ENCODE assay signal across 1 cellular context in the genomic region with DNA sequence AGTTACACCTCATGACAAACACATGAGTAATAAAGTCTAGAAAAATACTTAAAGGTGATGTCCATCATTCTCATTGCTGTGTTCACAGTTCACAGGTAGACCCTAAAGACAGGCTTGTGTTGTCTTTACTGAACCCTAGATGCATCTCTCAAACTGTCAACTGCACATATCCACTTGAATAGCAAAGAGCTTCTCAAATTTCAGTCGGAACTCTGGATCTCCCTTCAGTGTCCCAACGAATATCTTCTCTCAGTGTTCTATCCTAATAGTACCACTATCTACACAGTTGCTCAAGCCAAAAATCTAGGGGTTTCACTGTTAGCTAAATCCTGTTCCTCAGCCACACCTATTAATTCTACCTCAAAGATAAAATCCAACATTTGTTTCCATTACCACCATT.
TF ChIP-seq lines count a peak whose summit lies in the region.

No MANE protein-coding gene starts in this region.

TF ChIP-seq in GM23338, 12 proteins besides CTCF, POLR2A, EP300 and RAD21 (continued from another document):
- TF ChIP-seq, protein P1, sequence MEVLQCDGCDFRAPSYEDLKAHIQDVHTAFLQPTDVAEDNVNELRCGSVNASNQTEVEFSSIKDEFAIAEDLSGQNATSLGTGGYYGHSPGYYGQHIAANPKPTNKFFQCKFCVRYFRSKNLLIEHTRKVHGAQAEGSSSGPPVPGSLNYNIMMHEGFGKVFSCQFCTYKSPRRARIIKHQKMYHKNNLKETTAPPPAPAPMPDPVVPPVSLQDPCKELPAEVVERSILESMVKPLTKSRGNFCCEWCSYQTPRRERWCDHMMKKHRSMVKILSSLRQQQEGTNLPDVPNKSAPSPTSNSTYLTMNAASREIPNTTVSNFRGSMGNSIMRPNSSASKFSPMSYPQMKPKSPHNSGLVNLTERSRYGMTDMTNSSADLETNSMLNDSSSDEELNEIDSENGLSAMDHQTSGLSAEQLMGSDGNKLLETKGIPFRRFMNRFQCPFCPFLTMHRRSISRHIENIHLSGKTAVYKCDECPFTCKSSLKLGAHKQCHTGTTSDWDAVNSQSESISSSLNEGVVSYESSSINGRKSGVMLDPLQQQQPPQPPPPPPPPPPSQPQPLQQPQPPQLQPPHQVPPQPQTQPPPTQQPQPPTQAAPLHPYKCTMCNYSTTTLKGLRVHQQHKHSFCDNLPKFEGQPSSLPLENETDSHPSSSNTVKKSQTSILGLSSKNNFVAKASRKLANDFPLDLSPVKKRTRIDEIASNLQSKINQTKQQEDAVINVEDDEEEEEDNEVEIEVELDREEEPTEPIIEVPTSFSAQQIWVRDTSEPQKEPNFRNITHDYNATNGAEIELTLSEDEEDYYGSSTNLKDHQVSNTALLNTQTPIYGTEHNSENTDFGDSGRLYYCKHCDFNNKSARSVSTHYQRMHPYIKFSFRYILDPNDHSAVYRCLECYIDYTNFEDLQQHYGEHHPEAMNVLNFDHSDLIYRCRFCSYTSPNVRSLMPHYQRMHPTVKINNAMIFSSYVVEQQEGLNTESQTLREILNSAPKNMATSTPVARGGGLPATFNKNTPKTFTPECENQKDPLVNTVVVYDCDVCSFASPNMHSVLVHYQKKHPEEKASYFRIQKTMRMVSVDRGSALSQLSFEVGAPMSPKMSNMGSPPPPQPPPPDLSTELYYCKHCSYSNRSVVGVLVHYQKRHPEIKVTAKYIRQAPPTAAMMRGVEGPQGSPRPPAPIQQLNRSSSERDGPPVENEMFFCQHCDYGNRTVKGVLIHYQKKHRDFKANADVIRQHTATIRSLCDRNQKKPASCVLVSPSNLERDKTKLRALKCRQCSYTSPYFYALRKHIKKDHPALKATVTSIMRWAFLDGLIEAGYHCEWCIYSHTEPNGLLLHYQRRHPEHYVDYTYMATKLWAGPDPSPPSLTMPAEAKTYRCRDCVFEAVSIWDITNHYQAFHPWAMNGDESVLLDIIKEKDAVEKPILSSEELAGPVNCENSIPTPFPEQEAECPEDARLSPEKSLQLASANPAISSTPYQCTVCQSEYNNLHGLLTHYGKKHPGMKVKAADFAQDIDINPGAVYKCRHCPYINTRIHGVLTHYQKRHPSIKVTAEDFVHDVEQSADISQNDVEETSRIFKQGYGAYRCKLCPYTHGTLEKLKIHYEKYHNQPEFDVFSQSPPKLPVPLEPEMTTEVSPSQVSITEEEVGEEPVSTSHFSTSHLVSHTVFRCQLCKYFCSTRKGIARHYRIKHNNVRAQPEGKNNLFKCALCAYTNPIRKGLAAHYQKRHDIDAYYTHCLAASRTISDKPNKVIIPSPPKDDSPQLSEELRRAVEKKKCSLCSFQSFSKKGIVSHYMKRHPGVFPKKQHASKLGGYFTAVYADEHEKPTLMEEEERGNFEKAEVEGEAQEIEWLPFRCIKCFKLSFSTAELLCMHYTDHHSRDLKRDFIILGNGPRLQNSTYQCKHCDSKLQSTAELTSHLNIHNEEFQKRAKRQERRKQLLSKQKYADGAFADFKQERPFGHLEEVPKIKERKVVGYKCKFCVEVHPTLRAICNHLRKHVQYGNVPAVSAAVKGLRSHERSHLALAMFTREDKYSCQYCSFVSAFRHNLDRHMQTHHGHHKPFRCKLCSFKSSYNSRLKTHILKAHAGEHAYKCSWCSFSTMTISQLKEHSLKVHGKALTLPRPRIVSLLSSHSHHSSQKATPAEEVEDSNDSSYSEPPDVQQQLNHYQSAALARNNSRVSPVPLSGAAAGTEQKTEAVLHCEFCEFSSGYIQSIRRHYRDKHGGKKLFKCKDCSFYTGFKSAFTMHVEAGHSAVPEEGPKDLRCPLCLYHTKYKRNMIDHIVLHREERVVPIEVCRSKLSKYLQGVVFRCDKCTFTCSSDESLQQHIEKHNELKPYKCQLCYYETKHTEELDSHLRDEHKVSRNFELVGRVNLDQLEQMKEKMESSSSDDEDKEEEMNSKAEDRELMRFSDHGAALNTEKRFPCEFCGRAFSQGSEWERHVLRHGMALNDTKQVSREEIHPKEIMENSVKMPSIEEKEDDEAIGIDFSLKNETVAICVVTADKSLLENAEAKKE (CRISPR knock-in tag; IDR thresholded peaks at IDR 0.05), result no peak
- TF ChIP-seq ETS1 (IDR thresholded peaks at IDR 0.05), result no peak
- no peak for TF ChIP-seq EZH2 (IDR thresholded peaks at IDR 0.05; ENCODE audit: low read depth, unreplicated experiment)
- no peak for TF ChIP-seq EZH2phosphoT487 (IDR thresholded peaks at IDR 0.05; ENCODE audit: unreplicated experiment)
- no peak for TF ChIP-seq ZNF114 (CRISPR knock-in tag; IDR thresholded peaks at IDR 0.05)
- no peak for TF ChIP-seq NANOG (IDR thresholded peaks at IDR 0.05; ENCODE audit: borderline replicate concordance)
- TF ChIP-seq CREB1 (CRISPR knock-in tag; IDR thresholded peaks at IDR 0.05; ENCODE audit: low read depth), result no peak
- TF ChIP-seq POLR2AphosphoS5 (IDR thresholded peaks at IDR 0.05; ENCODE audit: low read depth), result no peak
- no peak for TF ChIP-seq STAT1 (IDR thresholded peaks at IDR 0.05; ENCODE audit: unreplicated experiment)
- no peak for TF ChIP-seq ZNF331 (CRISPR knock-in tag; IDR thresholded peaks at IDR 0.05; ENCODE audit: low read depth)
